ENCODE assay signal across 1 cellular context in the genomic region with DNA sequence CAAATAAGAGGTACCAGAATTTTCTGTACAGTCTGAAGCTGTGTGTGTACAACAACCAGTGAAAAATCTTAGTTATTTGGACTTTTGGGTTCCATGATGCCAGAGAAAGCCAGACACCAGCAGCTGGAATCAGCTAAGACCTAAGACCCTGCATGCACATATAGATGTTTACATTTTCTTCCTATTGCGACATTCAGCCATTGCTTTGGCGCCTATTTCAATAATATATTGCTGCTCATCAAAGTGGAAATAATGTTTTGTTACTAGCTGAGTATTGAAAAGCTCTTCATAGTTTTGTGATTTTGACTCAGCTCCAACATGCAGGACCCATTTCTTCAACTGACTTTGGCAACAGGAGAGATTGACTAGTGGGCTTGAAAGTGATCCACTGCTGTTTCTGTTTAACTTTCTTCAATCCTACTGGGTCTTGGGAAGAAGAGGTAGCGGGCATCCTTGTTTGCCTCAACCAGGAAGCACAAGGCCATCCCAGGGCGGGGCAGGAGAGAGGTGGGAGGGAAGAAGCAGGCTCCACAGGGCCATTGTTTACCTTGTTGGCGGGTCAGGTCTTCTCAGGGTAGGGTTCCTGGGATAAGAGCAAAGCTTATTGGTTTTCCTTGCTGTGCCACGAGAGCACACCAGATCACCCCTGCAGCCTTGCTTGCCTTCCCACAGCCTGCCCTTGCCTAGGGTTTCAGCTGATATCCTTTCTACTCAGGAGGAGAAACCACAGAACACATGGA.
TF ChIP-seq lines count a peak whose summit lies in the region.

No MANE protein-coding gene starts in this region.

TF ChIP-seq in GM23338, 12 proteins besides CTCF, POLR2A, EP300 and RAD21 (continued from another document):
- TF ChIP-seq, protein P1, sequence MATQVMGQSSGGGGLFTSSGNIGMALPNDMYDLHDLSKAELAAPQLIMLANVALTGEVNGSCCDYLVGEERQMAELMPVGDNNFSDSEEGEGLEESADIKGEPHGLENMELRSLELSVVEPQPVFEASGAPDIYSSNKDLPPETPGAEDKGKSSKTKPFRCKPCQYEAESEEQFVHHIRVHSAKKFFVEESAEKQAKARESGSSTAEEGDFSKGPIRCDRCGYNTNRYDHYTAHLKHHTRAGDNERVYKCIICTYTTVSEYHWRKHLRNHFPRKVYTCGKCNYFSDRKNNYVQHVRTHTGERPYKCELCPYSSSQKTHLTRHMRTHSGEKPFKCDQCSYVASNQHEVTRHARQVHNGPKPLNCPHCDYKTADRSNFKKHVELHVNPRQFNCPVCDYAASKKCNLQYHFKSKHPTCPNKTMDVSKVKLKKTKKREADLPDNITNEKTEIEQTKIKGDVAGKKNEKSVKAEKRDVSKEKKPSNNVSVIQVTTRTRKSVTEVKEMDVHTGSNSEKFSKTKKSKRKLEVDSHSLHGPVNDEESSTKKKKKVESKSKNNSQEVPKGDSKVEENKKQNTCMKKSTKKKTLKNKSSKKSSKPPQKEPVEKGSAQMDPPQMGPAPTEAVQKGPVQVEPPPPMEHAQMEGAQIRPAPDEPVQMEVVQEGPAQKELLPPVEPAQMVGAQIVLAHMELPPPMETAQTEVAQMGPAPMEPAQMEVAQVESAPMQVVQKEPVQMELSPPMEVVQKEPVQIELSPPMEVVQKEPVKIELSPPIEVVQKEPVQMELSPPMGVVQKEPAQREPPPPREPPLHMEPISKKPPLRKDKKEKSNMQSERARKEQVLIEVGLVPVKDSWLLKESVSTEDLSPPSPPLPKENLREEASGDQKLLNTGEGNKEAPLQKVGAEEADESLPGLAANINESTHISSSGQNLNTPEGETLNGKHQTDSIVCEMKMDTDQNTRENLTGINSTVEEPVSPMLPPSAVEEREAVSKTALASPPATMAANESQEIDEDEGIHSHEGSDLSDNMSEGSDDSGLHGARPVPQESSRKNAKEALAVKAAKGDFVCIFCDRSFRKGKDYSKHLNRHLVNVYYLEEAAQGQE (IDR thresholded peaks at IDR 0.05; ENCODE audit: unreplicated experiment): no peak
- TF ChIP-seq STAT1 (IDR thresholded peaks at IDR 0.05; ENCODE audit: unreplicated experiment): no peak
- TF ChIP-seq EZH2 (IDR thresholded peaks at IDR 0.05; ENCODE audit: low read depth, unreplicated experiment): no peak
TF ChIP-seq in GM23338: peak in this region for 0.
